1 cellular context compared by ENCODE assay signal in the genomic region with DNA sequence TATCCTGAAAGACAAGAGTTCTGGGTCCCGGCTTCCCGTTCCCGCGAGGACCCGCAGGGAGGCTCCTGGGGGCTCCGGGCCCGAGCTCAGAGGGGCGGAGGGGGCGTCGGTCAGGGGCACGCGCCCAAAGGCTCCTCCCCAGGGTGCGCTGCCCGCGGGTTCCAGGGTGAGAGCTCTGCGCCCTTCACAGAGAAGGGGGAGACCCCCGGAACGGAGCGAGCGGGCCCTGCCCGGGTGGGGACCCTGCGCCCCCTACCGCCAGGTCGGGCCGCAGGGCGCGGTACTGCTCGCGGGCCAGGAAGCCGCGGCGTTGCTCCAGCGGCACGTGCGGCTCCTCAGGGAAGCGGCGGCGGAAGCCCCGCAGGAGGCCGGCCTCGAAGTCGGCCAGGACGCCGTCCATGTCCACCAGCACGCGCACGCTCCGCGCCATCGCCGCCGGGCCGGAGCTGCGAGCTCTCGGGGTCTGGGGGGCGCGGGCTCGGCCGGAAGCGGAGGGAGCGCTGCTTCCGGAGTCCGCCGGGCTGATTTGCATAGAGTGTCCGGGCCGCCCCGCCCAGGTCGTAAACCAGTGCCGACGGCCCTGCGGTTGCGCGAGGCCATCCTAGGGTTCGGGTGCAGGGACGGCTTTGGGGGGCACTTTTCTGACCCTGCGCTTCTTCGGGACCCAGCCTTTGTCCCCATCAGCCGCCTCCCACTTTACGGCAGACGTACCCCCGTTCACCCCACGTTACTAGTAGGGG.
TF ChIP-seq lines count a peak whose summit lies in the region.

A gene (minus strand): TSS at position 465 of the 740 bp plus-strand sequence. CDS start 35 bp downstream, at position 430.

TF ChIP-seq in HepG2, 621 proteins besides CTCF, POLR2A, EP300 and RAD21 (continued from another document):
- TF ChIP-seq POLR2AphosphoS5 (IDR thresholded peaks at IDR 0.05; ENCODE audit: low read depth, low read length) (peak; percentile 86), ISL2 (CRISPR knock-in tag; IDR thresholded peaks at IDR 0.05) (0 out of 2 replicates have a peak, but pooled peaks have one; percentile 12), TGIF2 (CRISPR knock-in tag; IDR thresholded peaks at IDR 0.05) (0 out of 2 replicates have a peak, but pooled peaks have one; percentile 29), MYC (CRISPR knock-in tag; IDR thresholded peaks at IDR 0.05; ENCODE audit: borderline replicate concordance) (peak; percentile 93), FOXA1 (IDR thresholded peaks at IDR 0.05) (no peak), FOXA1 (CRISPR knock-in tag; IDR thresholded peaks at IDR 0.05) (no peak; the same call in 1 of the 2 replicates), HMG20B (CRISPR knock-in tag; conservative IDR thresholded peaks at IDR 0.05) (no peak), ZBTB20 (CRISPR knock-in tag; IDR thresholded peaks at IDR 0.05; ENCODE audit: borderline replicate concordance, low read depth) (no peak; the same call in 1 of the 2 replicates), ZNF234 (CRISPR knock-in tag; conservative IDR thresholded peaks at IDR 0.05) (no peak), PRPF4 (IDR thresholded peaks at IDR 0.05; ENCODE audit: low read depth, low read length, poor library complexity, severe bottlenecking) (no peak), NFE2L1 (CRISPR knock-in tag; IDR thresholded peaks at IDR 0.05; ENCODE audit: borderline replicate concordance) (no peak), NFATC3 (CRISPR knock-in tag; IDR thresholded peaks at IDR 0.05) (peak; percentile 61; the same call in 1 of the 2 replicates), ZMYM3 (CRISPR knock-in tag; IDR thresholded peaks at IDR 0.05) (no peak), ZNF367 (CRISPR knock-in tag; IDR thresholded peaks at IDR 0.05; ENCODE audit: borderline replicate concordance) (no peak), PHB2 (IDR thresholded peaks at IDR 0.05; ENCODE audit: partially characterized antibody) (no peak), DNMT3B (CRISPR knock-in tag; conservative IDR thresholded peaks at IDR 0.05) (no peak), GPN1 (CRISPR knock-in tag; IDR thresholded peaks at IDR 0.05; ENCODE audit: borderline replicate concordance) (no peak), SP5 (CRISPR knock-in tag; IDR thresholded peaks at IDR 0.05; ENCODE audit: borderline replicate concordance, low read depth) (peak; percentile 48; the same call in 1 of the 2 replicates), ZNF777 (CRISPR knock-in tag; IDR thresholded peaks at IDR 0.05) (peak; percentile 84), ESRRA (CRISPR knock-in tag; IDR thresholded peaks at IDR 0.05; ENCODE audit: low read depth) (peak; percentile 27; the same call in 1 of the 2 replicates), HMGA1 (CRISPR knock-in tag; conservative IDR thresholded peaks at IDR 0.05) (no peak), ZNF598 (CRISPR knock-in tag; IDR thresholded peaks at IDR 0.05; ENCODE audit: borderline replicate concordance) (no peak), ZNF101 (CRISPR knock-in tag; IDR thresholded peaks at IDR 0.05; ENCODE audit: borderline replicate concordance, low read depth) (peak; percentile 67; the same call in 1 of the 2 replicates), NR3C1 (CRISPR knock-in tag; IDR thresholded peaks at IDR 0.05) (no peak)
- TF ChIP-seq, protein P1, sequence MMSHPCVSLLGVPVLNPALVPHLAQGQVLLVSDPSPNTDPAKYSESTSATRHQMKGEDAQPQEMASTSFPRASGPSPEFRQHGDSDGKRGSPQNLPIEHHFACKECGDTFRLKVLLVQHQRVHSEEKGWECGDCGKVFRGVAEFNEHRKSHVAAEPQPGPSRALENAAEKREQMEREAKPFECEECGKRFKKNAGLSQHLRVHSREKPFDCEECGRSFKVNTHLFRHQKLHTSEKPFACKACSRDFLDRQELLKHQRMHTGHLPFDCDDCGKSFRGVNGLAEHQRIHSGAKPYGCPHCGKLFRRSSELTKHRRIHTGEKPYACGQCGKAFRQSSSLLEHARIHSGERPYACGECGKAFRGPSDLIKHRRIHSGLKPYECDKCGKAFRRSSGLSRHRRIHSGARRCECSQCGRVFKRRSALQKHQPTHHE (CRISPR knock-in tag; IDR thresholded peaks at IDR 0.05; ENCODE audit: borderline replicate concordance) = peak; percentile 67; the same call in 1 of the 2 replicates
- TF ChIP-seq, protein P2, sequence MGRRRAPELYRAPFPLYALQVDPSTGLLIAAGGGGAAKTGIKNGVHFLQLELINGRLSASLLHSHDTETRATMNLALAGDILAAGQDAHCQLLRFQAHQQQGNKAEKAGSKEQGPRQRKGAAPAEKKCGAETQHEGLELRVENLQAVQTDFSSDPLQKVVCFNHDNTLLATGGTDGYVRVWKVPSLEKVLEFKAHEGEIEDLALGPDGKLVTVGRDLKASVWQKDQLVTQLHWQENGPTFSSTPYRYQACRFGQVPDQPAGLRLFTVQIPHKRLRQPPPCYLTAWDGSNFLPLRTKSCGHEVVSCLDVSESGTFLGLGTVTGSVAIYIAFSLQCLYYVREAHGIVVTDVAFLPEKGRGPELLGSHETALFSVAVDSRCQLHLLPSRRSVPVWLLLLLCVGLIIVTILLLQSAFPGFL (CRISPR knock-in tag; IDR thresholded peaks at IDR 0.05) = no peak; the same call in none of the 2 replicates
- TF ChIP-seq, protein P3, sequence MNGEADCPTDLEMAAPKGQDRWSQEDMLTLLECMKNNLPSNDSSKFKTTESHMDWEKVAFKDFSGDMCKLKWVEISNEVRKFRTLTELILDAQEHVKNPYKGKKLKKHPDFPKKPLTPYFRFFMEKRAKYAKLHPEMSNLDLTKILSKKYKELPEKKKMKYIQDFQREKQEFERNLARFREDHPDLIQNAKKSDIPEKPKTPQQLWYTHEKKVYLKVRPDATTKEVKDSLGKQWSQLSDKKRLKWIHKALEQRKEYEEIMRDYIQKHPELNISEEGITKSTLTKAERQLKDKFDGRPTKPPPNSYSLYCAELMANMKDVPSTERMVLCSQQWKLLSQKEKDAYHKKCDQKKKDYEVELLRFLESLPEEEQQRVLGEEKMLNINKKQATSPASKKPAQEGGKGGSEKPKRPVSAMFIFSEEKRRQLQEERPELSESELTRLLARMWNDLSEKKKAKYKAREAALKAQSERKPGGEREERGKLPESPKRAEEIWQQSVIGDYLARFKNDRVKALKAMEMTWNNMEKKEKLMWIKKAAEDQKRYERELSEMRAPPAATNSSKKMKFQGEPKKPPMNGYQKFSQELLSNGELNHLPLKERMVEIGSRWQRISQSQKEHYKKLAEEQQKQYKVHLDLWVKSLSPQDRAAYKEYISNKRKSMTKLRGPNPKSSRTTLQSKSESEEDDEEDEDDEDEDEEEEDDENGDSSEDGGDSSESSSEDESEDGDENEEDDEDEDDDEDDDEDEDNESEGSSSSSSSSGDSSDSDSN (CRISPR knock-in tag; IDR thresholded peaks at IDR 0.05) = peak; percentile 88
- TF ChIP-seq, protein P4, sequence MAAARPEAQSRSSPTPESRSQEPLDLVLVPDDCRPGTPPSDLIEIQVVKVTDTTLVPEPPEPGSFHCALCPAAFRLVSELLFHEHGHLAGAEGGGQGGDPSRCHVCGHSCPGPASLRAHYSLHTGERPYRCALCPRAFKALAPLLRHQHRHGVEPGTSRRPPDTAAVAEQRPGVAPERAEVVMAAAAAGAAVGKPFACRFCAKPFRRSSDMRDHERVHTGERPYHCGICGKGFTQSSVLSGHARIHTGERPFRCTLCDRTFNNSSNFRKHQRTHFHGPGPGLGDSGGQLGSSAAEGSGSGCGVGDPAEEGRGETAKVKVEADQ (CRISPR knock-in tag; IDR thresholded peaks at IDR 0.05; ENCODE audit: borderline replicate concordance) = peak; percentile 83; the same call in 1 of the 2 replicates
- TF ChIP-seq, protein P5, sequence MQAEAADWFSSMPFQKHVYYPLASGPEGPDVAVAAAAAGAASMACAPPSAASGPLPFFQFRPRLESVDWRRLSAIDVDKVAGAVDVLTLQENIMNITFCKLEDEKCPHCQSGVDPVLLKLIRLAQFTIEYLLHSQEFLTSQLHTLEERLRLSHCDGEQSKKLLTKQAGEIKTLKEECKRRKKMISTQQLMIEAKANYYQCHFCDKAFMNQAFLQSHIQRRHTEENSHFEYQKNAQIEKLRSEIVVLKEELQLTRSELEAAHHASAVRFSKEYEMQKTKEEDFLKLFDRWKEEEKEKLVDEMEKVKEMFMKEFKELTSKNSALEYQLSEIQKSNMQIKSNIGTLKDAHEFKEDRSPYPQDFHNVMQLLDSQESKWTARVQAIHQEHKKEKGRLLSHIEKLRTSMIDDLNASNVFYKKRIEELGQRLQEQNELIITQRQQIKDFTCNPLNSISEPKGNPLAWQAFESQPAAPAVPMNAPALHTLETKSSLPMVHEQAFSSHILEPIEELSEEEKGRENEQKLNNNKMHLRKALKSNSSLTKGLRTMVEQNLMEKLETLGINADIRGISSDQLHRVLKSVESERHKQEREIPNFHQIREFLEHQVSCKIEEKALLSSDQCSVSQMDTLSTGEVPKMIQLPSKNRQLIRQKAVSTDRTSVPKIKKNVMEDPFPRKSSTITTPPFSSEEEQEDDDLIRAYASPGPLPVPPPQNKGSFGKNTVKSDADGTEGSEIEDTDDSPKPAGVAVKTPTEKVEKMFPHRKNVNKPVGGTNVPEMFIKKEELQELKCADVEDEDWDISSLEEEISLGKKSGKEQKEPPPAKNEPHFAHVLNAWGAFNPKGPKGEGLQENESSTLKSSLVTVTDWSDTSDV (CRISPR knock-in tag; IDR thresholded peaks at IDR 0.05) = no peak; the same call in 1 of the 2 replicates
- TF ChIP-seq, protein P6, sequence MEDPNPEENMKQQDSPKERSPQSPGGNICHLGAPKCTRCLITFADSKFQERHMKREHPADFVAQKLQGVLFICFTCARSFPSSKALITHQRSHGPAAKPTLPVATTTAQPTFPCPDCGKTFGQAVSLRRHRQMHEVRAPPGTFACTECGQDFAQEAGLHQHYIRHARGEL (CRISPR knock-in tag; IDR thresholded peaks at IDR 0.05) = peak; percentile 78; the same call in 1 of the 2 replicates
